Comparison of ENCODE assay signal across 32 cellular contexts in genomic region chr14:102954081-102954789, GRCh38. TPM values are rescaled to one million over a fixed set of nuclear protein-coding genes. Genes with fewer than 3 reads are reported as not detected.
"Had no signal": no experiment of that assay in that cellular context is flagged by ENCODE, and none has a peak within 500 bp of the region (broad histone marks: within the 10 kb centered on the region; RNA-seq: fewer than 3 reads in every experiment).

No MANE protein-coding gene starts in this region.

- H3K27ac ChIP-seq: brain microvascular endothelial cell, coronary artery, esophagus muscularis mucosa, foreskin keratinocyte, gastroesophageal sphincter, heart right ventricle, WERI-Rb-1 had no signal

- H3K27ac Mint-ChIP-seq: activated B cell treated with CpG ODN at 0.5 μM for 24 hours; activated CD8-positive, alpha-beta T cell treated with anti-CD3 and anti-CD28 coated beads for 36 hours; activated naive CD8-positive, alpha-beta T cell; activated T-helper 17 cell treated with anti-CD3 and anti-CD28 coated beads, Interleukin-2, amount 50 U/mL, for 72 hours; dendritic cell treated with granulocyte-macrophage colony-stimulating factor and Interleukin-4, amounts not matched to agents 40 ng/mL and 50 ng/mL, for 4 days; T-helper 17 cell; T-helper 2 cell treated with Interferon-gamma antibody and Interleukin-4, amounts not matched to agents 5 μg/mL and 100 μg/mL, for 36 hours had no signal

- ATAC-seq: activated CD4-positive, CD25-positive, alpha-beta regulatory T cell treated with anti-CD3 and anti-CD28 coated beads, Interleukin-2, amount 50 U/mL, for 24 hours; activated CD8-positive, alpha-beta T cell treated with anti-CD3 and anti-CD28 coated beads for 36 hours; activated T-cell treated with anti-CD3 and anti-CD28 coated beads, Interleukin-2, amount 50 U/mL, for 4 hours; activated T-helper 17 cell treated with anti-CD3 and anti-CD28 coated beads, Interleukin-2, amount 50 U/mL, for 72 hours; foreskin keratinocyte; gastroesophageal sphincter; heart right ventricle; T-helper 17 cell had no signal

- H3K4me3 Mint-ChIP-seq: activated B cell treated with CpG ODN at 0.5 μM for 24 hours; activated CD8-positive, alpha-beta T cell treated with anti-CD3 and anti-CD28 coated beads for 36 hours; activated naive CD8-positive, alpha-beta T cell; activated T-cell treated with anti-CD3 and anti-CD28 coated beads, Interleukin-2, amount 50 U/mL, for 4 hours; activated T-helper 17 cell treated with anti-CD3 and anti-CD28 coated beads, Interleukin-2, amount 50 U/mL, for 72 hours; central memory CD8-positive, alpha-beta T cell; dendritic cell treated with granulocyte-macrophage colony-stimulating factor and Interleukin-4, amounts not matched to agents 40 ng/mL and 50 ng/mL, for 4 days; T-helper 2 cell treated with Interferon-gamma antibody and Interleukin-4, amounts not matched to agents 5 μg/mL and 100 μg/mL, for 36 hours had no signal

- H3K9me3 ChIP-seq: esophagus muscularis mucosa, gastroesophageal sphincter, heart right ventricle had no signal

- DNase-seq: activated B cell treated with CpG ODN at 0.5 μM for 24 hours; activated CD4-positive, alpha-beta T cell treated with anti-CD3 and anti-CD28 coated beads for 48 hours; activated CD4-positive, alpha-beta T cell treated with anti-CD3 and anti-CD28 coated beads, Interleukin-2, amount 50 U/mL, for 1 hour; activated CD4-positive, alpha-beta T cell treated with anti-CD3 and anti-CD28 coated beads, Interleukin-2, amount 50 U/mL, for 48 hours; activated CD8-positive, alpha-beta memory T cell treated with anti-CD3 and anti-CD28 coated beads for 24 hours; activated CD8-positive, alpha-beta T cell treated with anti-CD3 and anti-CD28 coated beads for 36 hours; activated effector memory CD4-positive, alpha-beta T cell treated with Interleukin-2 at 50 U/mL for 16 hours; activated gamma-delta T cell treated with Interleukin-2 at 50 U/mL for 16 hours; activated naive CD4-positive, alpha-beta T cell treated with anti-CD3 and anti-CD28 coated beads, Interleukin-2, amount 50 U/mL, for 16 hours; activated naive CD4-positive, alpha-beta T cell treated with Interleukin-2 at 50 U/mL for 16 hours; activated T-cell treated with anti-CD3 and anti-CD28 coated beads, Interleukin-2, amount 50 U/mL, for 4 hours; amniotic stem cell; anterior cingulate cortex; brain microvascular endothelial cell; dorsolateral prefrontal cortex; effector memory CD4-positive, alpha-beta T cell; erythroblast; foreskin keratinocyte; heart right ventricle; T-helper 17 cell; T1000; WERI-Rb-1 had no signal

- H3K27me3 ChIP-seq: brain microvascular endothelial cell, dorsolateral prefrontal cortex, esophagus muscularis mucosa, foreskin keratinocyte, gastroesophageal sphincter, heart right ventricle had no signal

- H3K27me3 Mint-ChIP-seq: activated B cell treated with CpG ODN at 0.5 μM for 24 hours; activated CD8-positive, alpha-beta T cell treated with anti-CD3 and anti-CD28 coated beads for 36 hours; activated naive CD8-positive, alpha-beta T cell; activated T-helper 17 cell treated with anti-CD3 and anti-CD28 coated beads, Interleukin-2, amount 50 U/mL, for 72 hours; dendritic cell treated with granulocyte-macrophage colony-stimulating factor and Interleukin-4, amounts not matched to agents 40 ng/mL and 50 ng/mL, for 4 days; T-helper 17 cell had no signal

- H3K4me1 ChIP-seq: foreskin keratinocyte had no signal

- H3K4me3 ChIP-seq: coronary artery, dorsolateral prefrontal cortex, esophagus muscularis mucosa, gastroesophageal sphincter, heart right ventricle had no signal

- H3K9me3 Mint-ChIP-seq: activated B cell treated with CpG ODN at 0.5 μM for 24 hours; activated CD8-positive, alpha-beta T cell treated with anti-CD3 and anti-CD28 coated beads for 36 hours; activated T-cell treated with anti-CD3 and anti-CD28 coated beads, Interleukin-2, amount 50 U/mL, for 4 hours; activated T-helper 17 cell treated with anti-CD3 and anti-CD28 coated beads, Interleukin-2, amount 50 U/mL, for 72 hours; central memory CD8-positive, alpha-beta T cell; dendritic cell treated with granulocyte-macrophage colony-stimulating factor and Interleukin-4, amounts not matched to agents 40 ng/mL and 50 ng/mL, for 4 days; T-helper 2 cell treated with Interferon-gamma antibody and Interleukin-4, amounts not matched to agents 5 μg/mL and 100 μg/mL, for 36 hours had no signal

RNA-seq across cellular contexts. Expression of gene AMN, which starts 31.8 kb away (rescaled TPM):
- total RNA-seq: cardiac septum had no signal
